Comparison of ENCODE assay signal across 8 cellular contexts in the genomic region with DNA sequence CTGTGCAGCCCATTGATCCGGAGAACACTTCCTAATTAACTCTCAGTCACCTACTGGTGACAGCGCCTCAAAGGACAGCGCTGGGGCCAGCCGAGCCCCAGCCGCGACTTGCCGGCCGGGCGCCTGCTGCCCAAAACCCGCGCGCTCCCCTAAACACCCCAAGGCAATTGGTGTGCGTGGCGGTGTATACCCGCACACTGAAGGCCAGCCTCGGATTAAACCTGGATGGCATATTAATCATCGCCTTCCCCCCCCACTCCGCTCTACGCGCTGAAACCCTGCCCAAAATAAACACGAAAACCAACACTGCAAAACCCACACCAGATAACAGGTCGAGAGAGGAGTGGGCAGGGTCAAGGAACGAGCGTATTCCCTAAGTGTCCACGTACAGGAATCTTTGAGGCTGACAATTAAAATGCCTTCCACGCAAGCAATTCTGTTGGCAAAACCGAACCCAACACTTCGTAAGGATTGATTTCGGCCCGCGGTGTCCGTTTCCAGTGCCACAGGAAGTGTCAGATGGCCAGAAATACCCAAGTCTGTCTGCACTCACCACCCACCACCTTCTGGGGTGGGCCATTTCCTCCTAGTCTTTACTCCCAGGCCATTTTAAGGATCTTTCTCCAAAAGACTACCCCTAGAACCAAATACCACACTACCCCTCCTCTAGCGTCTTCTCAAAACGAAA. TPM values are rescaled to one million over a fixed set of nuclear protein-coding genes. Genes with fewer than 3 reads are reported as not detected.
A peak's percentile ranks its signal among the peaks of the same experiment; 100 is the strongest.
DNase-seq lines count a peak whose midpoint lies in the region; FAIRE-seq and TF ChIP-seq lines count a peak whose summit lies in the region.

No MANE protein-coding gene starts in this region.

- H3K9me3 Mint-ChIP-seq in IgD-negative memory B cell: peaks cover 0 to 1% (median 0%) of the 10 kb centered on the region in 3 donors

- CTCF ChIA-PET in BJ (lab: Yijun Ruan, JAX) (no interaction called here), mammary epithelial cell (lab: Charles Lee; ENCODE audit: low non-redundant PET) (no interaction called here)

- 5% methylated on average over 12 of the region's 34 CpGs for WGBS in mammary epithelial cell (ENCODE audit: low coverage, missing lambda C conversion rate)

- dilution Hi-C loops in mammary epithelial cell (cut with HindIII; ENCODE audit: low sequenced_read_pairs): no loop called here

- H3K9ac ChIP-seq in mammary epithelial cell (ENCODE audit: insufficient read depth, low read length): no peak overlapping the region

- H3K4me3 ChIP-seq in BJ (ENCODE audit: low read depth, low read length): peak overlapping the region; percentile 61
- peak overlapping the region; percentile 48 to 64 (median 62) for H3K4me3 ChIP-seq in mammary epithelial cell (replicated peaks in 1 of 3; ENCODE audit: insufficient read depth in 1 of 3, low read depth in 2 of 3, low read length in 3 of 3)
- peak overlapping the region; percentile 53 for H3K4me3 ChIP-seq in mononuclear cell (ENCODE audit: low read length)

- FAIRE-seq in GM12892 (lab: Jason Lieb, UNC): no peak

- no peak for DNase-seq in BJ (ENCODE audit: low read depth)
- DNase-seq in mammary epithelial cell: no peak
- no peak for DNase-seq in GM12892 (ENCODE audit: insufficient read length)
- no peak for DNase-seq in AG08396 (ENCODE audit: low spot score)
- no peak for DNase-seq in activated CD8-positive, alpha-beta memory T cell treated with anti-CD3 and anti-CD28 coated beads, Interleukin-2, amount 50 U/mL, for 48 hours
- no peak for DNase-seq in NCI-H1694 (lab: John Stamatoyannopoulos, UW)

- no peak overlapping the region for H3K27ac ChIP-seq in mammary epithelial cell (ENCODE audit: insufficient read depth, low read depth, low read length)

- H3K4me1 ChIP-seq in mammary epithelial cell (ENCODE audit: insufficient read depth, low read length) (peaks cover 24% of the 10 kb centered on the region), mononuclear cell (ENCODE audit: insufficient read depth, low read length) (peaks cover 49% of the 10 kb centered on the region)

- intact Hi-C loops in mammary epithelial cell (cut with micrococcal nuclease): loop anchor here (2.0 to 5.0 kb wide), 4 partner anchors 172 to 372 kb away; no protein-coding TSS in a partner anchor

- H3K4me1 Mint-ChIP-seq in IgD-negative memory B cell: peaks cover 24 to 44% (median 30%) of the 10 kb centered on the region in 3 donors

- H3K9me3 ChIP-seq in mammary epithelial cell (replicated peaks; ENCODE audit: insufficient read depth, low read length): no peaks in the 10 kb centered on the region
- H3K9me3 ChIP-seq in mononuclear cell (ENCODE audit: low read depth, low read length): no peaks in the 10 kb centered on the region

- no peaks in the 10 kb centered on the region for H3K36me3 ChIP-seq in BJ (ENCODE audit: control insufficient read depth, insufficient read depth, low read length)
- no peaks in the 10 kb centered on the region for H3K36me3 ChIP-seq in mammary epithelial cell (ENCODE audit: insufficient read depth, low read length)

- H3K36me3 Mint-ChIP-seq in IgD-negative memory B cell: peaks cover 3% of the 10 kb centered on the region

- TF ChIP-seq CTCF in BJ (IDR thresholded peaks at IDR 0.05; ENCODE audit: insufficient read depth, low read depth, low read length): no peak
- no peak for TF ChIP-seq CTCF in mammary epithelial cell (conservative IDR thresholded peaks at IDR 0.05 in 1 of 2, IDR thresholded peaks at IDR 0.05 in 1 of 2; ENCODE audit: extremely low read depth in 1 of 2, insufficient read depth in 1 of 2, low read depth in 1 of 2, low read length in 2 of 2)

- POLR2A ChIA-PET in BJ (lab: Charles Lee): no interaction called here

- H3K27me3 Mint-ChIP-seq in IgD-negative memory B cell: peaks cover 23% of the 10 kb centered on the region

- H3K4me3 Mint-ChIP-seq in IgD-negative memory B cell: peak overlapping the region; percentile 86 to 98 (median 88)

- peak overlapping the region; percentile 86 for H3K4me2 ChIP-seq in mammary epithelial cell (ENCODE audit: insufficient read depth, low read depth, low read length)

- BruUV-seq in mammary epithelial cell (replicated peaks; lab: Mats Ljungman, UMichigan): no TSS peak

- peaks cover 5% of the 10 kb centered on the region for H4K20me1 ChIP-seq in mammary epithelial cell (ENCODE audit: insufficient read depth, low read length)

- H3K27ac Mint-ChIP-seq in IgD-negative memory B cell: peak overlapping the region; percentile 74 to 99 (median 86)

- no peak for TF ChIP-seq POLR2A in GM12892 (IDR thresholded peaks at IDR 0.05; ENCODE audit: low read depth, low read length)

- H3K27me3 ChIP-seq in BJ (ENCODE audit: control insufficient read depth, insufficient read depth, low read length) (no peaks in the 10 kb centered on the region), mammary epithelial cell (ENCODE audit: insufficient read depth, low read length) (peaks cover 38% of the 10 kb centered on the region), mononuclear cell (ENCODE audit: insufficient read depth, low read length) (no peaks in the 10 kb centered on the region)

- peak overlapping the region; percentile 45 for H2AFZ ChIP-seq in mammary epithelial cell (ENCODE audit: low read depth, low read length)

- H3K79me2 ChIP-seq in mammary epithelial cell (ENCODE audit: insufficient read depth, low read length): peaks cover 35% of the 10 kb centered on the region

- in situ Hi-C loops in mammary epithelial cell (cut with MboI; ENCODE audit: low sequenced_read_pairs in 2 of 2): no loop called here

RNA-seq across cellular contexts. Expression of gene BCOR, which starts 2.7 kb away (rescaled TPM):
- 5.6 TPM in 2 replicates for polyA plus RNA-seq in BJ (2011; rRNA removed)
- polyA minus RNA-seq in BJ (2011; rRNA and poly(A)+ RNA removed): 10.2 and 16.9 TPM in 2 replicates
- 10.2 TPM for polyA plus RNA-seq in IgD-negative memory B cell
- total RNA-seq in mammary epithelial cell: 1 to 10 TPM; 7.2 to 9.2 TPM
- polyA plus RNA-seq in mammary epithelial cell: 1.8 TPM
- polyA minus RNA-seq in mammary epithelial cell: 33.0 TPM
- total RNA-seq in mononuclear cell: 42.3 TPM
- polyA plus RNA-seq in GM12892 (2012; ENCODE audit: missing spikeins): 9.0 TPM
